17 cellular contexts compared by ENCODE assay signal in the genomic region with DNA sequence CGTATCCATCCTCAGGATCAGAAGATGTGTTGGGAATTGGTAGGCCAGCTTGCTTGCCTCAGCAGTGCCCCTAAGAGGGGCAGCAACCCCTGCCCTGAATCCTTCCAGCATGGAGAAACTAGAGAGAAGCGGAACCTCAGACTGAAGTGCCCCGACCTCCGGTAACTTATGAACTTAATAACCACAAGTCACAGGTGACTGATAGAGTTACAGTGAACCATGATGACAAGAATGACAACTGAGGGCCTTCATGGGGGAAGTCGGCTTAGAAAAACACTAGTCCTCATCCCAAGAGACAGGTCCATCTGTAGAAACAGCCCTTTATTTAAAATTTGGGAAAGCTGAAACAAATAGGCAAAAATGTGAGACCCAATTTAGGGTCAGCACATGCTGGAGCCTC.
"Had no signal": no experiment of that assay in that cellular context is flagged by ENCODE, and none has a peak within 500 bp of the region (broad histone marks: within the 10 kb centered on the region; RNA-seq: fewer than 3 reads in every experiment).

No MANE protein-coding gene starts in this region.

- H3K79me2 ChIP-seq: hepatocyte had no signal

- H3K4me3 ChIP-seq: coronary artery, dorsolateral prefrontal cortex, esophagus muscularis mucosa, gastroesophageal sphincter, heart left ventricle, hepatocyte, left lung, lower lobe of right lung had no signal

- H3K4me2 ChIP-seq: hepatocyte had no signal

- ATAC-seq: foreskin keratinocyte, gastroesophageal sphincter, heart left ventricle, left cardiac atrium, left lung, left ventricle myocardium superior, lower lobe of right lung had no signal

- H3K27ac ChIP-seq: coronary artery, dorsolateral prefrontal cortex, esophagus muscularis mucosa, foreskin keratinocyte, gastroesophageal sphincter, heart left ventricle, hepatocyte, left lung, lower lobe of right lung had no signal

- DNase-seq: dermis blood vessel endothelial cell; dorsolateral prefrontal cortex; effector CD4-positive, alpha-beta T cell; effector memory CD4-positive, alpha-beta T cell; foreskin keratinocyte; heart left ventricle; hypothalamus; left cardiac atrium; left lung; left ventricle myocardium superior; lower lobe of right lung; mesendoderm; midbrain had no signal

- H3K27me3 ChIP-seq: dorsolateral prefrontal cortex, esophagus muscularis mucosa, gastroesophageal sphincter, heart left ventricle, hepatocyte, left lung had no signal

- H3K9me3 ChIP-seq: esophagus muscularis mucosa, gastroesophageal sphincter, heart left ventricle, left lung, lower lobe of right lung had no signal

- H3K4me1 ChIP-seq: esophagus muscularis mucosa, foreskin keratinocyte, gastroesophageal sphincter, heart left ventricle, lower lobe of right lung had no signal
